1 cellular context compared by ENCODE assay signal in the genomic region with DNA sequence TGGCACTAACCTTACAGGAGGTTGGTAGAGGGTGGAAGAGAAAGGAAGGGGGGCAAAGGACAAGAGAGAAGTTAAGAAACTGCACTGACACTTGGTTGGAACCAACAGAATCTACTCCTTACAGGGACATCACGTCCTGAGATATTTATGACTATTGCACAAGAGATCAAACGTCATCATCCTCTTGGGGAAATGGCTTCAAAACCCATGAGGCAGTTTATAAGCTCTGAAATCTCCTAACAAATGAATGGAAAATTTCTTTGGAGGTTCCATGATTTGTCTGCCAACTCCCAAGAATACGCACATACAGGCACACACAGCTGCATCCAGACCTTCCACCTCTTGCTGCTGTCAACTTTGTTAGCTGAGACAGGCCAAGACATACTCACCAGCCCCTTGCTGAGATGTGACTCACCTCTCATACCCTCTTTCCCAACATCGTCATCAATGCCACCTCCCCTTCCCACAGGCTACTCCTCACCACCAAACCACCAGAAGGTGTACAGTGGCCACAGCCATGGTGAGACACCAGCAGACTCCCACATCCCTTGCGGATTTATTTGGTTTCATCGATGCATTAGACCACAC.
TF ChIP-seq lines count a peak whose summit lies in the region.

No MANE protein-coding gene starts in this region.

TF ChIP-seq in IMR-90, 13 proteins besides CTCF, POLR2A, EP300 and RAD21 (continued from another document):
- TF ChIP-seq RCOR1 (IDR thresholded peaks at IDR 0.05; ENCODE audit: insufficient replicate concordance, low read length), result no peak
- no peak for TF ChIP-seq ELK1 (IDR thresholded peaks at IDR 0.05; ENCODE audit: borderline replicate concordance, low read depth, low read length)
TF ChIP-seq in IMR-90: peak in this region for 5.
